ENCODE assay signal across 7 cellular contexts in genomic region chr2:111415765-111416743, GRCh38.
DNase-seq lines count a peak whose midpoint lies in the region; ATAC-seq, FAIRE-seq and TF ChIP-seq lines count a peak whose summit lies in the region.
"Not testable (repeated sequence)": the region's sequence is repeated elsewhere in the genome, so short reads cannot be mapped to it uniquely, and the experiment has no call there.

No MANE protein-coding gene starts in this region.

- not testable (repeated sequence) for H3K4me1 ChIP-seq in fibroblast of lung (ENCODE audit: control insufficient read depth, extremely low read depth, insufficient read depth, low read length)
- H3K4me1 ChIP-seq in HepG2 (ENCODE audit: insufficient read depth, low read length): peaks cover 37% of the 10 kb centered on the region

- DNase-seq in HFF-Myc (ENCODE audit: extremely low read depth, low read depth) (peak; percentile 53), astrocyte of the hippocampus (ENCODE audit: low read depth, low spot score) (peak; percentile 6), fibroblast of lung (ENCODE audit: low read depth in 2 of 2) (peak; percentile 33 to 70), HepG2 (ENCODE audit: low spot score) (peak; percentile 46)
- not testable (repeated sequence) for DNase-seq in progenitor cell of endocrine pancreas (ENCODE audit: low spot score, unreplicated experiment)

- not testable (repeated sequence) for H4K20me1 ChIP-seq in fibroblast of lung (ENCODE audit: control insufficient read depth, extremely low read depth, insufficient read depth, low read length); HepG2 (ENCODE audit: insufficient read depth, low read length)

- H3K27ac ChIP-seq in C4-2B: peak overlapping the region; percentile 16; the same call in 1 of the 2 replicates
- H3K27ac ChIP-seq in fibroblast of lung (ENCODE audit: insufficient read depth, low read length); HepG2 (ENCODE audit: extremely low read length, insufficient read depth, low read length): not testable (repeated sequence)

- not testable (repeated sequence) for H3K4me2 ChIP-seq in fibroblast of lung (ENCODE audit: extremely low read depth, insufficient read depth, low read length); HepG2 (ENCODE audit: low read depth, low read length)

- not testable (repeated sequence) for TF ChIP-seq RAD21 in HepG2 (CRISPR knock-in tag; IDR thresholded peaks at IDR 0.05)

- not testable (repeated sequence) for TF ChIP-seq POLR2A in HepG2 (IDR thresholded peaks at IDR 0.05; ENCODE audit: insufficient read depth in 1 of 2, low read depth in 2 of 2, low read length in 2 of 2)

- POLR2A ChIA-PET in HepG2 (lab: Yijun Ruan, JAX): not testable (repeated sequence)

- H3K27ac Mint-ChIP-seq in progenitor cell of endocrine pancreas: peak overlapping the region; percentile 18

- ATAC-seq in SK-N-SH treated with all-trans-retinoic acid at 6 μM for 48 hours: peak; percentile 13; the same call in 1 of the 3 replicates
- peak; percentile 44 for ATAC-seq in HepG2

- not testable (repeated sequence) for H2AFZ ChIP-seq in fibroblast of lung (ENCODE audit: low read length); HepG2 (ENCODE audit: low read length)

- not testable (repeated sequence) for TF ChIP-seq EP300 in HepG2 (IDR thresholded peaks at IDR 0.05; ENCODE audit: low read depth in 2 of 2, low read length in 2 of 2); HepG2 (CRISPR knock-in tag; IDR thresholded peaks at IDR 0.05; ENCODE audit: borderline replicate concordance)

- not testable (repeated sequence) for H3K9me3 Mint-ChIP-seq in progenitor cell of endocrine pancreas (ENCODE audit: low read depth)

- H3K4me3 Mint-ChIP-seq in progenitor cell of endocrine pancreas (ENCODE audit: low read depth): not testable (repeated sequence)

- H3K4me1 Mint-ChIP-seq in progenitor cell of endocrine pancreas (ENCODE audit: low read depth): peaks cover 24% of the 10 kb centered on the region

- not testable (repeated sequence) for H3K9ac ChIP-seq in fibroblast of lung (ENCODE audit: insufficient read depth, low read length); HepG2 (ENCODE audit: insufficient read depth, low read depth, low read length)

- intact Hi-C loops in HepG2 (cut with micrococcal nuclease; ENCODE audit: unreplicated experiment): not testable (repeated sequence)

- H3K36me3 Mint-ChIP-seq in progenitor cell of endocrine pancreas (ENCODE audit: insufficient read depth): not testable (repeated sequence)

- not testable (repeated sequence) for FAIRE-seq in HepG2 (lab: Jason Lieb, UNC)

- H3K27me3 Mint-ChIP-seq in progenitor cell of endocrine pancreas: not testable (repeated sequence)

- in situ Hi-C loops in HepG2 (cut with HindIII; ENCODE audit: extremely low pct_ligation_motif_present, low pct_unique_long_range_greater_than_20kb): not testable (repeated sequence)

- H3K79me2 ChIP-seq in fibroblast of lung (ENCODE audit: control insufficient read depth, insufficient read depth, low read length): peaks cover 18% of the 10 kb centered on the region
- H3K79me2 ChIP-seq in HepG2 (ENCODE audit: insufficient read depth, low read length): not testable (repeated sequence)

- not testable (repeated sequence) for BruUV-seq in HepG2 (replicated peaks; lab: Mats Ljungman, UMichigan)

- not testable (repeated sequence) for H3K9me3 ChIP-seq in fibroblast of lung (ENCODE audit: control insufficient read depth, insufficient read depth, low read depth, low read length); HepG2 (ENCODE audit: low read length)

- CTCF ChIA-PET in HepG2 (lab: Yijun Ruan, JAX; ENCODE audit: low intra/inter-chr PET ratio, low total read pairs): not testable (repeated sequence)

- H3K4me3 ChIP-seq in HFF-Myc (replicated peaks; ENCODE audit: low read depth, low read length); fibroblast of lung (replicated peaks in 1 of 4; ENCODE audit: control extremely low read depth in 1 of 4, insufficient read depth in 1 of 4, low read depth in 3 of 4, low read length in 4 of 4); HepG2 (replicated peaks in 1 of 3; ENCODE audit: insufficient read depth in 1 of 3, low read depth in 2 of 3, low read length in 3 of 3): not testable (repeated sequence)

- H3K27me3 ChIP-seq in fibroblast of lung (ENCODE audit: control insufficient read depth, insufficient read depth, low read length); HepG2 (ENCODE audit: control insufficient read depth in 1 of 2, insufficient read depth in 2 of 2, low read length in 2 of 2): not testable (repeated sequence)

- TF ChIP-seq CTCF in C4-2B (conservative IDR thresholded peaks at IDR 0.05); HFF-Myc (IDR thresholded peaks at IDR 0.05; ENCODE audit: low read depth, low read length, missing control alignments); fibroblast of lung (conservative IDR thresholded peaks at IDR 0.05 in 1 of 2, IDR thresholded peaks at IDR 0.05 in 1 of 2; ENCODE audit: low read depth in 1 of 2, low read length in 2 of 2); HepG2 (CRISPR knock-in tag; IDR thresholded peaks at IDR 0.05); progenitor cell of endocrine pancreas (IDR thresholded peaks at IDR 0.05; ENCODE audit: unreplicated experiment): not testable (repeated sequence)

- WGBS in HepG2 (ENCODE audit: low lambda C conversion rate): 82% methylated on average over 17 of the region's 24 CpGs

- H3K36me3 ChIP-seq in fibroblast of lung (ENCODE audit: control insufficient read depth, insufficient read depth, low read length); HepG2 (replicated peaks in 1 of 2; ENCODE audit: control insufficient read depth in 1 of 2, insufficient read depth in 2 of 2, low read length in 2 of 2): not testable (repeated sequence)

TF ChIP-seq in HepG2, 621 proteins besides CTCF, POLR2A, EP300 and RAD21:
- TF ChIP-seq SAP130 (CRISPR knock-in tag; IDR thresholded peaks at IDR 0.05; ENCODE audit: low read depth): 0 out of 2 replicates have a peak, but pooled peaks have one; percentile 22
